Comparison of ENCODE assay signal across 16 cellular contexts in genomic region chr3:185071401-185071800, GRCh38.
DNase-seq lines count a peak whose midpoint lies in the region; ATAC-seq and TF ChIP-seq lines count a peak whose summit lies in the region.
"Had no signal": no experiment of that assay in that cellular context is flagged by ENCODE, and none has a peak within 500 bp of the region (broad histone marks: within the 10 kb centered on the region; RNA-seq: fewer than 3 reads in every experiment).

No MANE protein-coding gene starts in this region.

- CTCF ChIA-PET in activated CD4-positive, alpha-beta T cell treated with anti-CD3 and anti-CD28 coated beads for 36 hours (lab: Charles Lee), result interaction anchor here (0.8 kb wide), 1 partner anchor 79 kb away, joined by 3 read pairs; no protein-coding TSS in a partner anchor

- no peaks in the 10 kb centered on the region for H3K36me3 Mint-ChIP-seq in activated CD4-positive, alpha-beta T cell treated with anti-CD3 and anti-CD28 coated beads for 36 hours (ENCODE audit: low read depth)

- TF ChIP-seq POLR2A in GM18505 (IDR thresholded peaks at IDR 0.05; ENCODE audit: borderline replicate concordance, extremely low read depth, insufficient read depth, insufficient read length), result no peak

- H3K9me3 Mint-ChIP-seq in stimulated activated naive CD8-positive, alpha-beta T cell treated with anti-CD3 and anti-CD28 coated beads, Interleukin-15, amount 100 ng/mL, for 72 hours, result no peaks in the 10 kb centered on the region
- no peaks in the 10 kb centered on the region for H3K9me3 Mint-ChIP-seq in activated CD4-positive, alpha-beta T cell treated with anti-CD3 and anti-CD28 coated beads for 36 hours (ENCODE audit: low read depth)
- H3K9me3 Mint-ChIP-seq: CD4-positive, alpha-beta T cell had no signal

- H3K4me1 Mint-ChIP-seq in stimulated activated naive CD8-positive, alpha-beta T cell treated with anti-CD3 and anti-CD28 coated beads, Interleukin-15, amount 100 ng/mL, for 72 hours, result no peaks in the 10 kb centered on the region
- no peaks in the 10 kb centered on the region for H3K4me1 Mint-ChIP-seq in activated CD4-positive, alpha-beta T cell treated with anti-CD3 and anti-CD28 coated beads for 36 hours

- no peak overlapping the region for H3K27ac Mint-ChIP-seq in stimulated activated naive CD8-positive, alpha-beta T cell treated with anti-CD3 and anti-CD28 coated beads, Interleukin-15, amount 100 ng/mL, for 72 hours
- no peak overlapping the region for H3K27ac Mint-ChIP-seq in activated CD4-positive, alpha-beta T cell treated with anti-CD3 and anti-CD28 coated beads for 36 hours
- H3K27ac Mint-ChIP-seq: CD4-positive, alpha-beta T cell had no signal

- POLR2A ChIA-PET in activated CD4-positive, alpha-beta T cell treated with anti-CD3 and anti-CD28 coated beads for 36 hours (lab: Charles Lee), result no interaction called here

- no peak overlapping the region for H3K4me3 Mint-ChIP-seq in stimulated activated naive CD8-positive, alpha-beta T cell treated with anti-CD3 and anti-CD28 coated beads, Interleukin-15, amount 100 ng/mL, for 72 hours
- no peak overlapping the region for H3K4me3 Mint-ChIP-seq in activated CD4-positive, alpha-beta T cell treated with anti-CD3 and anti-CD28 coated beads for 36 hours
- H3K4me3 Mint-ChIP-seq: CD4-positive, alpha-beta T cell had no signal

- intact Hi-C loops in activated CD4-positive, alpha-beta T cell treated with anti-CD3 and anti-CD28 coated beads for 36 hours (cut with DNase I, micrococcal nuclease), result no loop called here

- DNase-seq in stimulated activated naive CD8-positive, alpha-beta T cell treated with anti-CD3 and anti-CD28 coated beads, Interleukin-15, amount 100 ng/mL, for 72 hours, result no peak
- DNase-seq in stimulated activated naive CD8-positive, alpha-beta T cell treated with anti-CD3 and anti-CD28 coated beads, Interleukin-15, Interleukin-2, amounts not matched to agents 100 U/mL and 50 U/mL, for 24 hours, result no peak
- peak; percentile 61 for DNase-seq in NCI-H69 (lab: John Stamatoyannopoulos, UW)
- peak; percentile 37 for DNase-seq in iPS-NIHi7 (ENCODE audit: extremely low spot score)
- no peak for DNase-seq in activated CD4-positive, alpha-beta T cell treated with anti-CD3 and anti-CD28 coated beads for 36 hours
- DNase-seq: Calu3; CD4-positive, alpha-beta T cell; GF-D8; MG63; NCI-H1105; NCI-H187 treated with DMSO at 0.1 percent for 48 hours; NCI-H510A treated with DMSO at 0.1 percent for 48 hours; NK-92 treated with Interleukin-12 subunit alpha and Interleukin-12 subunit beta, amount 100 ng/mL, for 24 hours; OCI-M1 had no signal

- ATAC-seq in stimulated activated naive CD8-positive, alpha-beta T cell treated with anti-CD3 and anti-CD28 coated beads, Interleukin-15, amount 100 ng/mL, for 72 hours, result peak; percentile 33
- no peak for ATAC-seq in stimulated activated naive CD8-positive, alpha-beta T cell treated with anti-CD3 and anti-CD28 coated beads, Interleukin-15, Interleukin-2, amounts not matched to agents 100 U/mL and 50 U/mL, for 24 hours
- ATAC-seq in GM18505 (IDR thresholded peaks at IDR 0.05; ENCODE audit: unreplicated experiment) (no peak), GM18909 (IDR thresholded peaks at IDR 0.05; ENCODE audit: poor library complexity, unreplicated experiment) (no peak)
- no peak for ATAC-seq in activated CD4-positive, alpha-beta T cell treated with anti-CD3 and anti-CD28 coated beads for 36 hours

- H3K27me3 Mint-ChIP-seq in stimulated activated naive CD8-positive, alpha-beta T cell treated with anti-CD3 and anti-CD28 coated beads, Interleukin-15, amount 100 ng/mL, for 72 hours, result peaks cover 11% of the 10 kb centered on the region
- no peaks in the 10 kb centered on the region for H3K27me3 Mint-ChIP-seq in activated CD4-positive, alpha-beta T cell treated with anti-CD3 and anti-CD28 coated beads for 36 hours

Comparison
In these comparisons a context has a peak if more than half of its experiments do, and no peak if none do; other contexts are left out.
1. DNase-seq: peak in NCI-H69 (single experiment) and iPS-NIHi7 (single experiment); none in stimulated activated naive CD8-positive, alpha-beta T cell treated with anti-CD3 and anti-CD28 coated beads, Interleukin-15, amount 100 ng/mL, for 72 hours (0 of 2), stimulated activated naive CD8-positive, alpha-beta T cell treated with anti-CD3 and anti-CD28 coated beads, Interleukin-15, Interleukin-2, amounts not matched to agents 100 U/mL and 50 U/mL, for 24 hours (single experiment) and activated CD4-positive, alpha-beta T cell treated with anti-CD3 and anti-CD28 coated beads for 36 hours (single experiment).